ENCODE assay signal across 1 cellular context in the genomic region with DNA sequence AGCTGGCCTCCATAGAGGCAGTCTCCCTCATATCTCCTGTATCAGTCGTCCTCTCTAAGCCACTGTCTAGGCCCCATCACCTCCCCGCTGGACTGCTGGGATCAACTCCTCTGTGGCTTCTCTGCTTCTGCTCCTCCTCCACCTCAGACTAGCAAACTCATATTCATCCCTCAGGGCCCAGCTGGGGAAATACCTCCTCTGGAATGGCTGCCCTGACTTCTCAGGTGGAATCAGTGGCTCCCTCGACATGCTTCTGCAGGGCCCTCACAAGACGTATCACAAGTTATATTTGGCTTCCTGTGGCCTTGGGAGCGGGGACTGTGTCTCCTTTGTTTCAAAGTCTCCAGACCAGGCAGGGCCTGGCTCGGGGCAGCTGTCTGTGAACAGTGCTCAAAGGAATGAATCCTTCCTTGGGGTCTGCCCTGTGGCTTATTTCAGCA.
TF ChIP-seq lines count a peak whose summit lies in the region.

No MANE protein-coding gene starts in this region.

TF ChIP-seq in GM23338, 12 proteins besides CTCF, POLR2A, EP300 and RAD21:
- TF ChIP-seq ZNF331 (CRISPR knock-in tag; IDR thresholded peaks at IDR 0.05; ENCODE audit: low read depth) = no peak
- TF ChIP-seq, protein P1, sequence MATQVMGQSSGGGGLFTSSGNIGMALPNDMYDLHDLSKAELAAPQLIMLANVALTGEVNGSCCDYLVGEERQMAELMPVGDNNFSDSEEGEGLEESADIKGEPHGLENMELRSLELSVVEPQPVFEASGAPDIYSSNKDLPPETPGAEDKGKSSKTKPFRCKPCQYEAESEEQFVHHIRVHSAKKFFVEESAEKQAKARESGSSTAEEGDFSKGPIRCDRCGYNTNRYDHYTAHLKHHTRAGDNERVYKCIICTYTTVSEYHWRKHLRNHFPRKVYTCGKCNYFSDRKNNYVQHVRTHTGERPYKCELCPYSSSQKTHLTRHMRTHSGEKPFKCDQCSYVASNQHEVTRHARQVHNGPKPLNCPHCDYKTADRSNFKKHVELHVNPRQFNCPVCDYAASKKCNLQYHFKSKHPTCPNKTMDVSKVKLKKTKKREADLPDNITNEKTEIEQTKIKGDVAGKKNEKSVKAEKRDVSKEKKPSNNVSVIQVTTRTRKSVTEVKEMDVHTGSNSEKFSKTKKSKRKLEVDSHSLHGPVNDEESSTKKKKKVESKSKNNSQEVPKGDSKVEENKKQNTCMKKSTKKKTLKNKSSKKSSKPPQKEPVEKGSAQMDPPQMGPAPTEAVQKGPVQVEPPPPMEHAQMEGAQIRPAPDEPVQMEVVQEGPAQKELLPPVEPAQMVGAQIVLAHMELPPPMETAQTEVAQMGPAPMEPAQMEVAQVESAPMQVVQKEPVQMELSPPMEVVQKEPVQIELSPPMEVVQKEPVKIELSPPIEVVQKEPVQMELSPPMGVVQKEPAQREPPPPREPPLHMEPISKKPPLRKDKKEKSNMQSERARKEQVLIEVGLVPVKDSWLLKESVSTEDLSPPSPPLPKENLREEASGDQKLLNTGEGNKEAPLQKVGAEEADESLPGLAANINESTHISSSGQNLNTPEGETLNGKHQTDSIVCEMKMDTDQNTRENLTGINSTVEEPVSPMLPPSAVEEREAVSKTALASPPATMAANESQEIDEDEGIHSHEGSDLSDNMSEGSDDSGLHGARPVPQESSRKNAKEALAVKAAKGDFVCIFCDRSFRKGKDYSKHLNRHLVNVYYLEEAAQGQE (IDR thresholded peaks at IDR 0.05; ENCODE audit: unreplicated experiment) = no peak
- no peak for TF ChIP-seq JUNB (IDR thresholded peaks at IDR 0.05; ENCODE audit: unreplicated experiment)
- TF ChIP-seq POLR2AphosphoS5 (IDR thresholded peaks at IDR 0.05; ENCODE audit: low read depth) = peak; percentile 57; the same call in 1 of the 2 replicates
- TF ChIP-seq, protein P2, sequence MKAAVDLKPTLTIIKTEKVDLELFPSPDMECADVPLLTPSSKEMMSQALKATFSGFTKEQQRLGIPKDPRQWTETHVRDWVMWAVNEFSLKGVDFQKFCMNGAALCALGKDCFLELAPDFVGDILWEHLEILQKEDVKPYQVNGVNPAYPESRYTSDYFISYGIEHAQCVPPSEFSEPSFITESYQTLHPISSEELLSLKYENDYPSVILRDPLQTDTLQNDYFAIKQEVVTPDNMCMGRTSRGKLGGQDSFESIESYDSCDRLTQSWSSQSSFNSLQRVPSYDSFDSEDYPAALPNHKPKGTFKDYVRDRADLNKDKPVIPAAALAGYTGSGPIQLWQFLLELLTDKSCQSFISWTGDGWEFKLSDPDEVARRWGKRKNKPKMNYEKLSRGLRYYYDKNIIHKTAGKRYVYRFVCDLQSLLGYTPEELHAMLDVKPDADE (IDR thresholded peaks at IDR 0.05) = no peak
- TF ChIP-seq, protein P3, sequence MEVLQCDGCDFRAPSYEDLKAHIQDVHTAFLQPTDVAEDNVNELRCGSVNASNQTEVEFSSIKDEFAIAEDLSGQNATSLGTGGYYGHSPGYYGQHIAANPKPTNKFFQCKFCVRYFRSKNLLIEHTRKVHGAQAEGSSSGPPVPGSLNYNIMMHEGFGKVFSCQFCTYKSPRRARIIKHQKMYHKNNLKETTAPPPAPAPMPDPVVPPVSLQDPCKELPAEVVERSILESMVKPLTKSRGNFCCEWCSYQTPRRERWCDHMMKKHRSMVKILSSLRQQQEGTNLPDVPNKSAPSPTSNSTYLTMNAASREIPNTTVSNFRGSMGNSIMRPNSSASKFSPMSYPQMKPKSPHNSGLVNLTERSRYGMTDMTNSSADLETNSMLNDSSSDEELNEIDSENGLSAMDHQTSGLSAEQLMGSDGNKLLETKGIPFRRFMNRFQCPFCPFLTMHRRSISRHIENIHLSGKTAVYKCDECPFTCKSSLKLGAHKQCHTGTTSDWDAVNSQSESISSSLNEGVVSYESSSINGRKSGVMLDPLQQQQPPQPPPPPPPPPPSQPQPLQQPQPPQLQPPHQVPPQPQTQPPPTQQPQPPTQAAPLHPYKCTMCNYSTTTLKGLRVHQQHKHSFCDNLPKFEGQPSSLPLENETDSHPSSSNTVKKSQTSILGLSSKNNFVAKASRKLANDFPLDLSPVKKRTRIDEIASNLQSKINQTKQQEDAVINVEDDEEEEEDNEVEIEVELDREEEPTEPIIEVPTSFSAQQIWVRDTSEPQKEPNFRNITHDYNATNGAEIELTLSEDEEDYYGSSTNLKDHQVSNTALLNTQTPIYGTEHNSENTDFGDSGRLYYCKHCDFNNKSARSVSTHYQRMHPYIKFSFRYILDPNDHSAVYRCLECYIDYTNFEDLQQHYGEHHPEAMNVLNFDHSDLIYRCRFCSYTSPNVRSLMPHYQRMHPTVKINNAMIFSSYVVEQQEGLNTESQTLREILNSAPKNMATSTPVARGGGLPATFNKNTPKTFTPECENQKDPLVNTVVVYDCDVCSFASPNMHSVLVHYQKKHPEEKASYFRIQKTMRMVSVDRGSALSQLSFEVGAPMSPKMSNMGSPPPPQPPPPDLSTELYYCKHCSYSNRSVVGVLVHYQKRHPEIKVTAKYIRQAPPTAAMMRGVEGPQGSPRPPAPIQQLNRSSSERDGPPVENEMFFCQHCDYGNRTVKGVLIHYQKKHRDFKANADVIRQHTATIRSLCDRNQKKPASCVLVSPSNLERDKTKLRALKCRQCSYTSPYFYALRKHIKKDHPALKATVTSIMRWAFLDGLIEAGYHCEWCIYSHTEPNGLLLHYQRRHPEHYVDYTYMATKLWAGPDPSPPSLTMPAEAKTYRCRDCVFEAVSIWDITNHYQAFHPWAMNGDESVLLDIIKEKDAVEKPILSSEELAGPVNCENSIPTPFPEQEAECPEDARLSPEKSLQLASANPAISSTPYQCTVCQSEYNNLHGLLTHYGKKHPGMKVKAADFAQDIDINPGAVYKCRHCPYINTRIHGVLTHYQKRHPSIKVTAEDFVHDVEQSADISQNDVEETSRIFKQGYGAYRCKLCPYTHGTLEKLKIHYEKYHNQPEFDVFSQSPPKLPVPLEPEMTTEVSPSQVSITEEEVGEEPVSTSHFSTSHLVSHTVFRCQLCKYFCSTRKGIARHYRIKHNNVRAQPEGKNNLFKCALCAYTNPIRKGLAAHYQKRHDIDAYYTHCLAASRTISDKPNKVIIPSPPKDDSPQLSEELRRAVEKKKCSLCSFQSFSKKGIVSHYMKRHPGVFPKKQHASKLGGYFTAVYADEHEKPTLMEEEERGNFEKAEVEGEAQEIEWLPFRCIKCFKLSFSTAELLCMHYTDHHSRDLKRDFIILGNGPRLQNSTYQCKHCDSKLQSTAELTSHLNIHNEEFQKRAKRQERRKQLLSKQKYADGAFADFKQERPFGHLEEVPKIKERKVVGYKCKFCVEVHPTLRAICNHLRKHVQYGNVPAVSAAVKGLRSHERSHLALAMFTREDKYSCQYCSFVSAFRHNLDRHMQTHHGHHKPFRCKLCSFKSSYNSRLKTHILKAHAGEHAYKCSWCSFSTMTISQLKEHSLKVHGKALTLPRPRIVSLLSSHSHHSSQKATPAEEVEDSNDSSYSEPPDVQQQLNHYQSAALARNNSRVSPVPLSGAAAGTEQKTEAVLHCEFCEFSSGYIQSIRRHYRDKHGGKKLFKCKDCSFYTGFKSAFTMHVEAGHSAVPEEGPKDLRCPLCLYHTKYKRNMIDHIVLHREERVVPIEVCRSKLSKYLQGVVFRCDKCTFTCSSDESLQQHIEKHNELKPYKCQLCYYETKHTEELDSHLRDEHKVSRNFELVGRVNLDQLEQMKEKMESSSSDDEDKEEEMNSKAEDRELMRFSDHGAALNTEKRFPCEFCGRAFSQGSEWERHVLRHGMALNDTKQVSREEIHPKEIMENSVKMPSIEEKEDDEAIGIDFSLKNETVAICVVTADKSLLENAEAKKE (CRISPR knock-in tag; IDR thresholded peaks at IDR 0.05) = no peak
- TF ChIP-seq NANOG (IDR thresholded peaks at IDR 0.05; ENCODE audit: borderline replicate concordance) = no peak
